Comparison of ENCODE assay signal across 8 cellular contexts in the genomic region with DNA sequence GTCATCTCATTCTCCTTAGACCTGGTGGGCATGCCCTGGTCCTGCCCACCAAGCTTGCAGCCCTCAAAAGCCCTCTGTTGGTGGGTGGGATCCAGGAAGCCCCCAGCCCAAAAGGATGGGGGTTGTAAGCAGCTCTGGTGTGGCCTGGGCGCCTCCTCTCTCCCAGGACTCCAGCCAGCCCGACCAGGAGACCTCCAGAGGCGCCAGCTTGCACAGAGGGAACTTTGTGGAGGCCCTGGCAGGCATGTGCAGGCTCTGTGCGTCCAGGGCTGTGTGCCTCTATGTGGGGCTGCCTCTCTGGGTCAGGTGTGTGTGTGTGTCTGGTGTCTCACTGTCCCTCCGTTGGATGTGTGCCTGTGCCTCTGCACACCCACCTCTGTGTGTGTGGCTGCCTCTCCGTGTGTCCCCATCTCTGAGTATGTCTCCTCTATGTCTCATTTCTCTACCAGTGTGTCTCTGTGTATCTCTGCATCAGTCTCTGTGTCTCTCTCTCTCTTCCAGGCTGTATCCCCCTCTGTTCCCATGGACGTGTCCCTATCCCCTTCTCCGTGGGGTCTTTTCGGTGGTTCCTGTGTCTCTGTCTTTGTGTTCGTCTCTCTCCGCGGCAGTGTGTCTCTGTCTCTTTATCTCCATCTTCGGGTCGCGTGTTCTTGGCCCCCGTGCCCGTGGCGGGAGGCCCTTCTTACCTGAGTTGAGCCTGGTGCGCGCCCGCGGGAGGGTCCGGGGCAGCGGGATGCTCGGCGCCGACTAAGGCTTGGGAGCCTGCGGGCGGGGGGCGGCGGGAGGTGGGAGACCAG. TPM values are rescaled to one million over a fixed set of nuclear protein-coding genes. Genes with fewer than 3 reads are reported as not detected.
DNase-seq lines count a peak whose midpoint lies in the region; ATAC-seq lines count a peak whose summit lies in the region.

No MANE protein-coding gene starts in this region.

- peaks cover 8% of the 10 kb centered on the region for H3K27me3 ChIP-seq in iPS-18a (ENCODE audit: control insufficient read depth, insufficient read depth, low read length)

- peak overlapping the region; percentile 61 for H3K4me3 Mint-ChIP-seq in activated CD4-positive, alpha-beta T cell treated with anti-CD3 and anti-CD28 coated beads, Interleukin-2, amount 10 ng/mL, durations not matched to agents 7 days and 5 days
- H3K4me3 Mint-ChIP-seq in activated CD8-positive, alpha-beta T cell treated with anti-CD3 and anti-CD28 coated beads, Interleukin-2, amount 10 ng/mL, durations not matched to agents 7 days and 5 days = peak overlapping the region; percentile 56
- peak overlapping the region; percentile 66 for H3K4me3 Mint-ChIP-seq in stimulated activated effector memory CD8-positive, alpha-beta T cell treated with anti-CD3 and anti-CD28 coated beads, Interleukin-12 subunit alpha, Interleukin-12 subunit beta, amount 100 ng/mL, for 72 hours

- no peak overlapping the region for H3K27ac Mint-ChIP-seq in activated CD4-positive, alpha-beta T cell treated with anti-CD3 and anti-CD28 coated beads, Interleukin-2, amount 10 ng/mL, durations not matched to agents 7 days and 5 days
- no peak overlapping the region for H3K27ac Mint-ChIP-seq in activated CD8-positive, alpha-beta T cell treated with anti-CD3 and anti-CD28 coated beads, Interleukin-2, amount 10 ng/mL, durations not matched to agents 7 days and 5 days
- H3K27ac Mint-ChIP-seq in stimulated activated effector memory CD8-positive, alpha-beta T cell treated with anti-CD3 and anti-CD28 coated beads, Interleukin-12 subunit alpha, Interleukin-12 subunit beta, amount 100 ng/mL, for 72 hours = peak overlapping the region; percentile 27

- H3K4me1 ChIP-seq in iPS-18a (ENCODE audit: control insufficient read depth, low read depth, low read length) = peaks cover 4% of the 10 kb centered on the region

- DNase-seq in activated CD4-positive, alpha-beta T cell treated with anti-CD3 and anti-CD28 coated beads, Interleukin-2, amount 10 ng/mL, durations not matched to agents 7 days and 5 days = no peak
- no peak for DNase-seq in activated CD4-positive, alpha-beta T cell treated with anti-CD3 and anti-CD28 coated beads for 48 hours
- no peak for DNase-seq in activated CD8-positive, alpha-beta T cell treated with anti-CD3 and anti-CD28 coated beads, Interleukin-2, amount 10 ng/mL, durations not matched to agents 7 days and 5 days
- no peak for DNase-seq in stimulated activated effector memory CD8-positive, alpha-beta T cell treated with anti-CD3 and anti-CD28 coated beads, Interleukin-12 subunit alpha, Interleukin-12 subunit beta, amount 100 ng/mL, for 72 hours (ENCODE audit: low spot score in 2 of 2)

- no peaks in the 10 kb centered on the region for H3K36me3 Mint-ChIP-seq in activated CD4-positive, alpha-beta T cell treated with anti-CD3 and anti-CD28 coated beads, Interleukin-2, amount 10 ng/mL, durations not matched to agents 7 days and 5 days (ENCODE audit: low read depth)
- H3K36me3 Mint-ChIP-seq in activated CD8-positive, alpha-beta T cell treated with anti-CD3 and anti-CD28 coated beads, Interleukin-2, amount 10 ng/mL, durations not matched to agents 7 days and 5 days (ENCODE audit: low read depth) = no peaks in the 10 kb centered on the region
- H3K36me3 Mint-ChIP-seq in stimulated activated effector memory CD8-positive, alpha-beta T cell treated with anti-CD3 and anti-CD28 coated beads, Interleukin-12 subunit alpha, Interleukin-12 subunit beta, amount 100 ng/mL, for 72 hours = no peaks in the 10 kb centered on the region

- no peaks in the 10 kb centered on the region for H3K9me3 Mint-ChIP-seq in activated CD4-positive, alpha-beta T cell treated with anti-CD3 and anti-CD28 coated beads, Interleukin-2, amount 10 ng/mL, durations not matched to agents 7 days and 5 days
- H3K9me3 Mint-ChIP-seq in activated CD8-positive, alpha-beta T cell treated with anti-CD3 and anti-CD28 coated beads, Interleukin-2, amount 10 ng/mL, durations not matched to agents 7 days and 5 days (ENCODE audit: insufficient read depth) = no peaks in the 10 kb centered on the region
- no peaks in the 10 kb centered on the region for H3K9me3 Mint-ChIP-seq in stimulated activated effector memory CD8-positive, alpha-beta T cell treated with anti-CD3 and anti-CD28 coated beads, Interleukin-12 subunit alpha, Interleukin-12 subunit beta, amount 100 ng/mL, for 72 hours

- H3K4me1 Mint-ChIP-seq in activated CD4-positive, alpha-beta T cell treated with anti-CD3 and anti-CD28 coated beads, Interleukin-2, amount 10 ng/mL, durations not matched to agents 7 days and 5 days = peaks cover 22% of the 10 kb centered on the region
- peaks cover 9% of the 10 kb centered on the region for H3K4me1 Mint-ChIP-seq in activated CD8-positive, alpha-beta T cell treated with anti-CD3 and anti-CD28 coated beads, Interleukin-2, amount 10 ng/mL, durations not matched to agents 7 days and 5 days (ENCODE audit: low read depth)
- H3K4me1 Mint-ChIP-seq in stimulated activated effector memory CD8-positive, alpha-beta T cell treated with anti-CD3 and anti-CD28 coated beads, Interleukin-12 subunit alpha, Interleukin-12 subunit beta, amount 100 ng/mL, for 72 hours = peaks cover 14% of the 10 kb centered on the region

- no peaks in the 10 kb centered on the region for H3K36me3 ChIP-seq in iPS-18a (ENCODE audit: control insufficient read depth, low read depth, low read length)

- no peak for ATAC-seq in activated CD8-positive, alpha-beta T cell treated with anti-CD3 and anti-CD28 coated beads, Interleukin-2, amount 10 ng/mL, durations not matched to agents 7 days and 5 days
- no peak for ATAC-seq in stimulated activated effector memory CD8-positive, alpha-beta T cell treated with anti-CD3 and anti-CD28 coated beads, Interleukin-12 subunit alpha, Interleukin-12 subunit beta, amount 100 ng/mL, for 72 hours
- no peak for ATAC-seq in HG03520 (IDR thresholded peaks at IDR 0.05; ENCODE audit: unreplicated experiment)
- no peak for ATAC-seq in GM18870 (IDR thresholded peaks at IDR 0.05; ENCODE audit: unreplicated experiment)
- no peak for ATAC-seq in GM21381 (IDR thresholded peaks at IDR 0.05; ENCODE audit: unreplicated experiment)

- no peaks in the 10 kb centered on the region for H3K9me3 ChIP-seq in iPS-18a (ENCODE audit: control insufficient read depth, low read depth, low read length)

- peak overlapping the region; percentile 67 for H3K4me3 ChIP-seq in iPS-18a (ENCODE audit: low read length)

- no peak overlapping the region for H3K27ac ChIP-seq in iPS-18a (ENCODE audit: low read length)

- H3K27me3 Mint-ChIP-seq in activated CD4-positive, alpha-beta T cell treated with anti-CD3 and anti-CD28 coated beads, Interleukin-2, amount 10 ng/mL, durations not matched to agents 7 days and 5 days = peaks cover 36% of the 10 kb centered on the region
- H3K27me3 Mint-ChIP-seq in activated CD8-positive, alpha-beta T cell treated with anti-CD3 and anti-CD28 coated beads, Interleukin-2, amount 10 ng/mL, durations not matched to agents 7 days and 5 days (ENCODE audit: low read depth) = peaks cover 41% of the 10 kb centered on the region

- peak overlapping the region; percentile 45 for H3K9ac ChIP-seq in iPS-18a (ENCODE audit: low read length)

- CTCF ChIA-PET in activated CD4-positive, alpha-beta T cell treated with anti-CD3 and anti-CD28 coated beads, Interleukin-2, amount 10 ng/mL, durations not matched to agents 7 days and 5 days (lab: Charles Lee) = no interaction called here
- CTCF ChIA-PET in activated CD8-positive, alpha-beta T cell treated with anti-CD3 and anti-CD28 coated beads, Interleukin-2, amount 10 ng/mL, durations not matched to agents 7 days and 5 days (lab: Charles Lee) = interaction anchor here (1.1 to 1.5 kb wide), 2 partner anchors 112 to 180 kb away, joined by 3 to 6 read pairs; no protein-coding TSS in a partner anchor

- POLR2A ChIA-PET in activated CD4-positive, alpha-beta T cell treated with anti-CD3 and anti-CD28 coated beads, Interleukin-2, amount 10 ng/mL, durations not matched to agents 7 days and 5 days (lab: Charles Lee) = no interaction called here
- POLR2A ChIA-PET in activated CD8-positive, alpha-beta T cell treated with anti-CD3 and anti-CD28 coated beads, Interleukin-2, amount 10 ng/mL, durations not matched to agents 7 days and 5 days (lab: Charles Lee) = no interaction called here

RNA-seq across cellular contexts. Expression of gene ENHO, which starts 0.5 kb away (rescaled TPM):
- total RNA-seq in activated CD4-positive, alpha-beta T cell treated with anti-CD3 and anti-CD28 coated beads, Interleukin-2, amount 10 ng/mL, durations not matched to agents 7 days and 5 days = not detected
- not detected for total RNA-seq in activated CD8-positive, alpha-beta T cell treated with anti-CD3 and anti-CD28 coated beads, Interleukin-2, amount 10 ng/mL, durations not matched to agents 7 days and 5 days
